Comparison of ENCODE assay signal across 22 cellular contexts in the genomic region with DNA sequence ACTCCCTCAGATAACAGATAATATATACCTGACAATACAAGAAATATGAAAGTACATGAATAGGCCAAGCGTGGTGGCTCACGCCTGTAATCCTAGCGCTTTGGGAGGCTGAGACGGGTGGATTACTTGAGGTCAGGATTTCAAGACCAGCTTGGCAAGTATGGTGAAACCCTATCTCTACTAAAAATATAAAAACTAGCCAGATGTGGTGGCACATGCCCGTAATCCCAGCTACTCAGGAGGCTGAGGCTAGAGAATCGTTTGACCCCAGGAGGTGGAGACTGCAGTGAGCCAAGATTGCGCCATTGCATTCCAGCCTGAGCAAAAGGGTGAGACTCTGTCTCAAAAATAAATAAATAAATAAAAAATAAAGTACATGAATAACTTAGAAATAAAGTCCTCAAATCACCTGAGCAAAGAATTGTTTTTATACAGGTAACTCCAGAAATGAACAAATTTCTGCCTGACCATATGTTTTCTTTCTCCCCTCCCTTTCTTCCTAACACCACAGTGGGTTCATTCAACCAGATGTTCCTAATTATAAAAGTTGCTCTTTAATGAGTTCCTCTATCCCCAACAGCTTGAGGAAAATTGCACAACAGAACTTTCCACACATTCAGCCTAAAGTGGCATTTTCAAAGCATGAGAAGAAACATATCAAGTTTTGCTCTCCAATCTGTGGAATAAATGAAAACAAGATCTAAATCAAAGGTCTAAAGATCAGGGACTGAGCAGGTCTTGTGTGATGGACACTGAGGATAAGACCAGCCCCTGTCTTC. TPM values are rescaled to one million over a fixed set of nuclear protein-coding genes. Genes with fewer than 3 reads are reported as not detected.
DNase-seq lines count a peak whose midpoint lies in the region; ATAC-seq and FAIRE-seq lines count a peak whose summit lies in the region.
"Had no signal": no experiment of that assay in that cellular context is flagged by ENCODE, and none has a peak within 500 bp of the region (broad histone marks: within the 10 kb centered on the region; RNA-seq: fewer than 3 reads in every experiment).

No MANE protein-coding gene starts in this region.

- H3K9me3 ChIP-seq in BLaER1 treated with 17β-estradiol and CSF1 and Interleukin-3, amounts not matched to agents 10 nM and 100 nM (replicated peaks in 1 of 11), result 0 out of 22 replicates have a peak, but pooled peaks cover 0 to 4% (median 0%) of the 10 kb centered on the region in 11 experiments
- H3K9me3 ChIP-seq: lower lobe of right lung had no signal

- no peak for DNase-seq in GM19239 (ENCODE audit: insufficient read length, low spot score)
- peak; percentile 32 for DNase-seq in SIG-M5 (lab: John Stamatoyannopoulos, UW)
- DNase-seq in fibroblast of the conjunctiva (ENCODE audit: low read depth), result peak; percentile 41
- no peak for DNase-seq in NCI-H82 treated with DMSO at 0.1 percent for 48 hours (lab: John Stamatoyannopoulos, UW; ENCODE audit: unreplicated experiment)
- no peak for DNase-seq in left colon
- DNase-seq in caudate nucleus (lab: John Stamatoyannopoulos, UW), result no peak
- DNase-seq: activated CD4-positive, alpha-beta T cell treated with anti-CD3 and anti-CD28 coated beads for 48 hours; activated naive CD4-positive, alpha-beta T cell treated with anti-CD3 and anti-CD28 coated beads for 36 hours; C1 segment of cervical spinal cord; DMS53; heart left ventricle; immature natural killer cell; lower lobe of right lung; NCI-H146; posterior cingulate gyrus; SHP77 treated with DMSO at 0.1 percent for 48 hours; T1000 had no signal

- peaks cover 11 to 24% (median 16%) of the 10 kb centered on the region in 10 experiments for H3K4me1 ChIP-seq in BLaER1 treated with 17β-estradiol and CSF1 and Interleukin-3, amounts not matched to agents 10 nM and 100 nM
- H3K4me1 ChIP-seq: lower lobe of right lung had no signal

- H3K4me3 ChIP-seq in BLaER1 treated with 17β-estradiol and CSF1 and Interleukin-3, amounts not matched to agents 10 nM and 100 nM, result no peak overlapping the region
- H3K4me3 ChIP-seq: heart left ventricle, lower lobe of right lung, skin epidermis had no signal

- H4K20me1 ChIP-seq in BLaER1 treated with 17β-estradiol and CSF1 and Interleukin-3, amounts not matched to agents 10 nM and 100 nM, result peaks cover 0 to 10% (median 0%) of the 10 kb centered on the region in 11 experiments; a peak in 1 of 22 replicates

- H3K27me3 ChIP-seq in BLaER1 treated with 17β-estradiol and CSF1 and Interleukin-3, amounts not matched to agents 10 nM and 100 nM, result no peaks in the 10 kb centered on the region
- H3K27me3 ChIP-seq: heart left ventricle had no signal

- 0 out of 22 replicates have a peak overlapping the region, but pooled peaks of 1 of the 11 experiments have one; percentile 31 for H3K9ac ChIP-seq in BLaER1 treated with 17β-estradiol and CSF1 and Interleukin-3, amounts not matched to agents 10 nM and 100 nM

- peaks cover 20 to 76% (median 33%) of the 10 kb centered on the region in 11 experiments for H3K36me3 ChIP-seq in BLaER1 treated with 17β-estradiol and CSF1 and Interleukin-3, amounts not matched to agents 10 nM and 100 nM

- intact Hi-C loops in left colon (cut with DNase I, micrococcal nuclease), result no loop called here

- FAIRE-seq in GM19239 (lab: Jason Lieb, UNC), result peak; percentile 18
- FAIRE-seq: GM18507, H54 had no signal

- peak overlapping the region in 8 of 11 experiments; percentile 4 to 63 (median 35); a peak in 11 of 22 replicates for H3K27ac ChIP-seq in BLaER1 treated with 17β-estradiol and CSF1 and Interleukin-3, amounts not matched to agents 10 nM and 100 nM
- no peak overlapping the region for H3K27ac ChIP-seq in caudate nucleus (ENCODE audit: low read depth, low read length)
- H3K27ac ChIP-seq: heart left ventricle, lower lobe of right lung had no signal

- ATAC-seq in left colon (no peak), HG02884 (IDR thresholded peaks at IDR 0.05; ENCODE audit: unreplicated experiment) (no peak)
- ATAC-seq: heart left ventricle had no signal

- H3K4me2 ChIP-seq in BLaER1 treated with 17β-estradiol and CSF1 and Interleukin-3, amounts not matched to agents 10 nM and 100 nM, result peak overlapping the region in 8 of 11 experiments; percentile 9 to 66 (median 34); a peak in 14 of 22 replicates

RNA-seq across cellular contexts. Expression of a gene that starts 33.6 kb away (rescaled TPM):
- total RNA-seq in left colon, result 10 to 100 TPM in 1 of 2 donors, 1 to 10 TPM in 1; 7.0 to 13.5 TPM

Comparison
In these comparisons a context has a peak if more than half of its experiments do, and no peak if none do; other contexts are left out.
1. DNase-seq: peak in SIG-M5 (single experiment) and fibroblast of the conjunctiva (single experiment); none in GM19239 (single experiment), NCI-H82 treated with DMSO at 0.1 percent for 48 hours (single experiment), left colon (0 of 2) and caudate nucleus (0 of 61).